ENCODE assay signal across 13 cellular contexts in the genomic region with DNA sequence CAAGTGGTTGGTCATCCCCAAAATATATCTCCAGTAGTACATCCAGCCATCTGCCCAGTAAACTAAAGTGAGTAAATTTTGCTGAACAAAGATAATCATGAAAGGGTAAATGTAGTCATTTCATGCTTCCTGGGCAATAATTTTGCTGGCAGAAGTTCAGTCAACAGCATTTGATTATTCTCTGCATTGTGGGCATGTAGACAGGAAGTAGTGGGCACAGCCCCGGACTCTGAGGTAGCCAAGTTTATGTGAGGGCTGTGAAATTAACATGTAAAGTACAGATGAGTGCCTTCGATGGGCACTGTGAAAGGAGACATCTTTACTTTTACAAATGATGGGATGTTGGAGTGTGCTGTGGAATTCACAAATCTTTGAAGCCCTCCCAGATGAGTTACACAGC.
DNase-seq lines count a peak whose midpoint lies in the region; ATAC-seq and TF ChIP-seq lines count a peak whose summit lies in the region.
"Had no signal": no experiment of that assay in that cellular context is flagged by ENCODE, and none has a peak within 500 bp of the region (broad histone marks: within the 10 kb centered on the region; RNA-seq: fewer than 3 reads in every experiment).

No MANE protein-coding gene starts in this region.

- H3K27me3 Mint-ChIP-seq in T-helper 17 cell: no peaks in the 10 kb centered on the region
- H3K27me3 Mint-ChIP-seq: CD4-positive, CD25-positive, alpha-beta regulatory T cell had no signal

- H3K9me3 ChIP-seq in BLaER1: no peaks in the 10 kb centered on the region
- no peaks in the 10 kb centered on the region for H3K9me3 ChIP-seq in breast epithelium
- H3K9me3 ChIP-seq in T-helper 17 cell (ENCODE audit: control insufficient read depth, low read length, poor library complexity, severe bottlenecking): peaks cover 4% of the 10 kb centered on the region
- H3K9me3 ChIP-seq: A549 had no signal

- H3K4me3 Mint-ChIP-seq in T-helper 17 cell: no peak overlapping the region
- H3K4me3 Mint-ChIP-seq: CD4-positive, CD25-positive, alpha-beta regulatory T cell had no signal

- H3K4me1 ChIP-seq in BLaER1 (peaks cover 7% of the 10 kb centered on the region; the same call in 1 of the 2 replicates), breast epithelium (no peaks in the 10 kb centered on the region)
- H3K4me1 ChIP-seq: A549 had no signal

- intact Hi-C loops in breast epithelium (cut with DNase I; ENCODE audit: low total_unique reads): no loop called here

- H3K4me1 Mint-ChIP-seq in T-helper 17 cell: no peaks in the 10 kb centered on the region
- H3K4me1 Mint-ChIP-seq: CD4-positive, CD25-positive, alpha-beta regulatory T cell had no signal

- no peak overlapping the region for H3K4me3 ChIP-seq in BLaER1
- H3K4me3 ChIP-seq in breast epithelium: no peak overlapping the region
- H3K4me3 ChIP-seq: A549 had no signal

- DNase-seq in COR-L47 (lab: John Stamatoyannopoulos, UW) (peak; percentile 81), NCI-H2081 treated with DMSO at 0.1 percent for 48 hours (lab: John Stamatoyannopoulos, UW) (peak; percentile 67), foreskin melanocyte (peak; percentile 1), breast epithelium (ENCODE audit: low spot score in 2 of 2) (no peak), T-helper 17 cell (no peak)
- DNase-seq: CD4-positive, CD25-positive, alpha-beta regulatory T cell; DMS153; IMR-90; KBM-7 had no signal

- TF ChIP-seq CTCF in breast epithelium (IDR thresholded peaks at IDR 0.05): no peak

- ATAC-seq in GM19023 (IDR thresholded peaks at IDR 0.05; ENCODE audit: unreplicated experiment) (no peak), T-helper 17 cell (no peak)
- ATAC-seq: A549, HCT116 had no signal

- no peak overlapping the region for H3K9ac ChIP-seq in BLaER1

- peak overlapping the region; percentile 25 for H3K4me2 ChIP-seq in BLaER1
- H3K4me2 ChIP-seq: A549 had no signal

- TF ChIP-seq POLR2A in breast epithelium (IDR thresholded peaks at IDR 0.05): no peak

- H3K36me3 Mint-ChIP-seq in T-helper 17 cell (ENCODE audit: low read depth): no peaks in the 10 kb centered on the region
- H3K36me3 Mint-ChIP-seq: CD4-positive, CD25-positive, alpha-beta regulatory T cell had no signal

- no peaks in the 10 kb centered on the region for H4K20me1 ChIP-seq in BLaER1

- H3K27me3 ChIP-seq in BLaER1 (no peaks in the 10 kb centered on the region), breast epithelium (no peaks in the 10 kb centered on the region)

- H3K27ac ChIP-seq in BLaER1 (no peak overlapping the region), breast epithelium (no peak overlapping the region)
- H3K27ac ChIP-seq: A549 had no signal

- no peak overlapping the region for H3K27ac Mint-ChIP-seq in T-helper 17 cell
- H3K27ac Mint-ChIP-seq: CD4-positive, CD25-positive, alpha-beta regulatory T cell had no signal

- H3K36me3 ChIP-seq in BLaER1 (no peaks in the 10 kb centered on the region), breast epithelium (no peaks in the 10 kb centered on the region)

Comparison
In these comparisons a context has a peak if more than half of its experiments do, and no peak if none do; other contexts are left out.
1. DNase-seq: peak in COR-L47 (single experiment), NCI-H2081 treated with DMSO at 0.1 percent for 48 hours (single experiment) and foreskin melanocyte (single experiment); none in breast epithelium (0 of 2) and T-helper 17 cell (0 of 3).